8 cellular contexts compared by ENCODE assay signal in genomic region chr16:67393111-67393789, GRCh38. TPM values are rescaled to one million over a fixed set of nuclear protein-coding genes. Genes with fewer than 3 reads are reported as not detected.
DNase-seq lines count a peak whose midpoint lies in the region; ATAC-seq and TF ChIP-seq lines count a peak whose summit lies in the region.

TPPP3 (minus strand) TSS chr16:67393498; CDS start chr16:67391111, 2,387 bp downstream.

- H3K36me3 Mint-ChIP-seq in stimulated activated naive B cell treated with anti-CD40 and anti-IgM and Interleukin-4, amounts not matched to agents 10 μg/mL and 1 μg/mL and 100 μg/mL, for 72 hours, result no peaks in the 10 kb centered on the region

- H3K4me3 ChIP-seq in esophagus squamous epithelium, result peak within 1 kb of the TSS; percentile 4 to 56 (median 48)

- H3K27ac ChIP-seq in esophagus squamous epithelium, result peak within 1 kb of the TSS; percentile 44 to 84 (median 78)

- peak; percentile 36 to 37 for ATAC-seq in stimulated activated naive B cell treated with anti-CD40 and anti-IgM and Interleukin-4, amounts not matched to agents 10 μg/mL and 1 μg/mL and 100 μg/mL, for 72 hours (replicated peaks)

- peak within 1 kb of the TSS; percentile 37 for H3K27ac Mint-ChIP-seq in stimulated activated naive B cell treated with anti-CD40 and anti-IgM and Interleukin-4, amounts not matched to agents 10 μg/mL and 1 μg/mL and 100 μg/mL, for 72 hours

- intact Hi-C loops in esophagus squamous epithelium (cut with DNase I), result no loop called here

- peak; percentile 91 for DNase-seq in D341Med (ENCODE audit: low spot score)
- peak; percentile 59 for DNase-seq in NCI-H128 (lab: John Stamatoyannopoulos, UW; ENCODE audit: unreplicated experiment)
- DNase-seq in activated T-cell treated with anti-CD3 and anti-CD28 coated beads for 48 hours (ENCODE audit: low read depth), result peak; percentile 53
- DNase-seq in esophagus squamous epithelium (lab: John Stamatoyannopoulos, UW), result no peak
- DNase-seq in midbrain (lab: John Stamatoyannopoulos, UW), result peak; percentile 88
- no peak for DNase-seq in stimulated activated naive B cell treated with anti-CD40 and anti-IgM and Interleukin-4, amounts not matched to agents 10 μg/mL and 1 μg/mL and 100 μg/mL, for 72 hours
- DNase-seq in NCI-H446 treated with DMSO at 0.1 percent for 48 hours (lab: John Stamatoyannopoulos, UW), result no peak
- DNase-seq in NCI-H446 (lab: John Stamatoyannopoulos, UW), result no peak

- H3K9me3 ChIP-seq in esophagus squamous epithelium, result no peaks in the 10 kb centered on the region

- no peaks in the 10 kb centered on the region for H3K9me3 Mint-ChIP-seq in stimulated activated naive B cell treated with anti-CD40 and anti-IgM and Interleukin-4, amounts not matched to agents 10 μg/mL and 1 μg/mL and 100 μg/mL, for 72 hours

- H3K27me3 ChIP-seq in esophagus squamous epithelium, result peaks cover 0 to 17% (median 0%) of the 10 kb centered on the region in 4 donors

- TF ChIP-seq CTCF in esophagus squamous epithelium (IDR thresholded peaks at IDR 0.05), result peak; percentile 29 to 71 (median 60)

- peak within 1 kb of the TSS; percentile 57 to 80 for H3K4me3 Mint-ChIP-seq in stimulated activated naive B cell treated with anti-CD40 and anti-IgM and Interleukin-4, amounts not matched to agents 10 μg/mL and 1 μg/mL and 100 μg/mL, for 72 hours

- no peaks in the 10 kb centered on the region for H3K36me3 ChIP-seq in esophagus squamous epithelium

- no CpG with 5 or more reads among the region's 56 CpGs for WGBS in esophagus squamous epithelium, 2 donors

- peaks cover 64 to 82% (median 68%) of the 10 kb centered on the region in 3 donors for H3K4me1 ChIP-seq in esophagus squamous epithelium

- peaks cover 19 to 52% of the 10 kb centered on the region in 2 donors for H3K4me1 Mint-ChIP-seq in stimulated activated naive B cell treated with anti-CD40 and anti-IgM and Interleukin-4, amounts not matched to agents 10 μg/mL and 1 μg/mL and 100 μg/mL, for 72 hours

- H3K27me3 Mint-ChIP-seq in stimulated activated naive B cell treated with anti-CD40 and anti-IgM and Interleukin-4, amounts not matched to agents 10 μg/mL and 1 μg/mL and 100 μg/mL, for 72 hours, result peaks cover 45 to 63% of the 10 kb centered on the region in 2 donors

- TF ChIP-seq POLR2A in esophagus squamous epithelium (IDR thresholded peaks at IDR 0.05), result peak in 2 of 4 donors; percentile 33 to 52

RNA-seq across cellular contexts. Expression of gene TPPP3, which starts in this region (rescaled TPM):
- 10 to 100 TPM in 2 of 4 donors, 1 to 10 TPM in 2; 3.0 to 26.2 (median 8.2) TPM for total RNA-seq in esophagus squamous epithelium

Comparison
In these comparisons a context has a peak if more than half of its experiments do, and no peak if none do; other contexts are left out.
1. DNase-seq: peak in D341Med (single experiment), NCI-H128 (single experiment), activated T-cell treated with anti-CD3 and anti-CD28 coated beads for 48 hours (single experiment) and midbrain (single experiment); none in esophagus squamous epithelium (single experiment), stimulated activated naive B cell treated with anti-CD40 and anti-IgM and Interleukin-4, amounts not matched to agents 10 μg/mL and 1 μg/mL and 100 μg/mL, for 72 hours (single experiment), NCI-H446 treated with DMSO at 0.1 percent for 48 hours (single experiment) and NCI-H446 (0 of 2).